8 cellular contexts compared by ENCODE assay signal in the genomic region with DNA sequence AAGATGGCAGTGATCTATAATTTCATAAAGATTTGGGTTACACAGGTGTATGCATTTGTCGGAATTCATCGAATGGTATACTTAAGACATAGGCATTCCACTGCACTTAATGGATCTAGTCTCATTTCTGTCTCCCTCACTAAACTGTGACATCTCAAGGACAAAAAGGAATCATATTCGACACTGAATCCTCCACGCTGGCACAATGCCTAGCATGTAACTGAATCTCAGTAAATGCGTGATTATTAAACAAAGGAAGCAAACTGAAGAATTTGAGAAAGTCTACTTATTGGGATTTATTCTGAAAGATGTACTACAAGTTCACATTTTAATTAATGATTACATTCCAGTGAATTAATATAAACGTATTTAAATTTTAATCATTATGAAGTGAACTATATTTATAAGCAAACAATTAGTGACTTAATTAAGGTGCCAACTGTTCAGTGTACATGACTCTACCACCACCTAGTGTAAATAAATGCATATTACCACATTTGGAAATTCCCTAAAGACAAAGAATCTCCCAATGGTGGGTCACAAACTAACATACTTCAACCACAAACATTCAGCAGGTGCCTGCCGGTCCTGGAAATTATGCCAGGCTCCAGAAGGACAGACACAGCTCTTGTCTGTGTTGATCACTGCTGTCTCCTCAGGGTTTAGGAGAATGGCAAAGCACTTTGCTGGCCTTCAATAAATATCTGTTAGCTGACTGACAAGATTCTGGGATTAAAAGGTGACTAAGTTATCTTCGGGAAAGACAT. TPM values are rescaled to one million over a fixed set of nuclear protein-coding genes. Genes with fewer than 3 reads are reported as not detected.
DNase-seq lines count a peak whose midpoint lies in the region; ATAC-seq, FAIRE-seq and TF ChIP-seq lines count a peak whose summit lies in the region.

No MANE protein-coding gene starts in this region.

- H3K9ac ChIP-seq in K562 (ENCODE audit: insufficient read depth in 1 of 2, low read depth in 2 of 2, low read length in 2 of 2): no peak overlapping the region

- CTCF ChIA-PET in K562 (lab: Yijun Ruan, JAX; ENCODE audit: low intra/inter-chr PET ratio): interaction anchor here (0.6 to 2.1 kb wide), 3 partner anchors 168 to 1294 kb away, joined by 3 to 14 read pairs (median 5); no protein-coding TSS in a partner anchor

- no peak for TF ChIP-seq POLR2A in K562 (conservative IDR thresholded peaks at IDR 0.05)

- H3K9me2 ChIP-seq in GM23338 (ENCODE audit: insufficient read depth): no peaks in the 10 kb centered on the region

- H3K27ac ChIP-seq in C4-2B: no peak overlapping the region
- no peak overlapping the region for H3K27ac ChIP-seq in GM23338 (ENCODE audit: low read depth)
- no peak overlapping the region for H3K27ac ChIP-seq in K562 (ENCODE audit: extremely low read depth, low read depth, low read length)
- H3K27ac ChIP-seq in left lung: no peak overlapping the region

- H3K9me3 ChIP-seq in K562 (replicated peaks; ENCODE audit: control insufficient read depth, insufficient read depth, low read depth, low read length) (peaks cover 6% of the 10 kb centered on the region; the same call in 1 of the 2 replicates), left lung (no peaks in the 10 kb centered on the region)

- no peaks in the 10 kb centered on the region for H3K4me1 ChIP-seq in GM23338 (ENCODE audit: insufficient read depth)
- no peaks in the 10 kb centered on the region for H3K4me1 ChIP-seq in K562 (replicated peaks in 1 of 2; ENCODE audit: control insufficient read depth in 2 of 2, insufficient read depth in 2 of 2, low read length in 2 of 2)
- H3K4me1 ChIP-seq in left lung: no peaks in the 10 kb centered on the region

- H3K9me1 ChIP-seq in K562 (ENCODE audit: control insufficient read depth, insufficient read depth, low read length): no peaks in the 10 kb centered on the region

- H3K79me2 ChIP-seq in GM23338 (replicated peaks; ENCODE audit: insufficient read depth): peaks cover 6% of the 10 kb centered on the region
- no peaks in the 10 kb centered on the region for H3K79me2 ChIP-seq in K562 (ENCODE audit: control insufficient read depth, insufficient read depth, low read length)

- H2AFZ ChIP-seq in GM23338 (no peak overlapping the region), K562 (ENCODE audit: low read depth, low read length) (no peak overlapping the region)

- 0 out of 3 replicates have a peak, but pooled peaks cover 3% of the 10 kb centered on the region for H3K9me3 Mint-ChIP-seq in GM23338

- H3K4me1 Mint-ChIP-seq in GM23338: no peaks in the 10 kb centered on the region; the same call in 2 of the 3 replicates

- H3K27me3 ChIP-seq in GM23338 (ENCODE audit: insufficient read depth) (no peaks in the 10 kb centered on the region), K562 (ENCODE audit: control insufficient read depth in 2 of 2, insufficient read depth in 2 of 2, low read length in 2 of 2) (no peaks in the 10 kb centered on the region), left lung (no peaks in the 10 kb centered on the region)

- H3K4me3 Mint-ChIP-seq in GM23338: no peak overlapping the region

- H3K36me3 ChIP-seq in GM23338 (ENCODE audit: insufficient read depth): no peaks in the 10 kb centered on the region
- no peaks in the 10 kb centered on the region for H3K36me3 ChIP-seq in K562 (ENCODE audit: control insufficient read depth, insufficient read depth, low read length)
- no peaks in the 10 kb centered on the region for H3K36me3 ChIP-seq in left lung

- H4K20me1 ChIP-seq in GM23338 (replicated peaks; ENCODE audit: insufficient read depth): no peaks in the 10 kb centered on the region
- H4K20me1 ChIP-seq in K562 (replicated peaks; ENCODE audit: control insufficient read depth, insufficient read depth, low read length): no peaks in the 10 kb centered on the region

- no TSS peak for BruUV-seq in K562 (replicated peaks; lab: Mats Ljungman, UMichigan)

- H3K4me2 ChIP-seq in GM23338 (no peak overlapping the region), K562 (ENCODE audit: insufficient read depth, low read length) (no peak overlapping the region)

- DNase-seq in GM23338 (ENCODE audit: low spot score) (peak; percentile 56), NCI-H2196 (lab: John Stamatoyannopoulos, UW; ENCODE audit: unreplicated experiment) (peak; percentile 43), K562 (ENCODE audit: extremely low read depth in 1 of 4, low spot score in 3 of 4) (peak; percentile 41 to 57 (median 56)), left lung (no peak)
- no peak for DNase-seq in central memory CD4-positive, alpha-beta T cell

- POLR2A ChIA-PET in K562 (lab: Yijun Ruan, JAX): interaction anchor here (0.6 to 0.9 kb wide), 3 partner anchors 9 to 1298 kb away, joined by 3 read pairs; no protein-coding TSS in a partner anchor

- 38% methylated on average over 8 of the region's 8 CpGs for WGBS in K562 (ENCODE audit: insufficient coverage, low coverage, missing lambda C conversion rate)

- intact Hi-C loops in K562 (cut with micrococcal nuclease) (loop anchor here (1.0 to 5.0 kb wide), 6 partner anchors 170 to 1298 kb away; a partner anchor contains a TSS), left lung (cut with DNase I) (no loop called here)

- H3K36me3 Mint-ChIP-seq in GM23338 (ENCODE audit: low read depth): no peaks in the 10 kb centered on the region

- peak; percentile 23 for FAIRE-seq in K562 (lab: Jason Lieb, UNC)

- no peak overlapping the region for H3K27ac Mint-ChIP-seq in GM23338

- in situ Hi-C loops in K562 (cut with MboI): no loop called here

- ATAC-seq in GM23338: peak; percentile 45; the same call in 2 of the 3 replicates
- ATAC-seq in K562: peak; percentile 85
- peak; percentile 71 for ATAC-seq in left lung
- ATAC-seq in HG02763 (IDR thresholded peaks at IDR 0.05; ENCODE audit: unreplicated experiment): no peak
- no peak for ATAC-seq in HG02759 (IDR thresholded peaks at IDR 0.05; ENCODE audit: unreplicated experiment)

- TF ChIP-seq RAD21 in K562 (CRISPR knock-in tag; conservative IDR thresholded peaks at IDR 0.05 in 1 of 2, IDR thresholded peaks at IDR 0.05 in 1 of 2): peak; percentile 96 to 97

- peaks cover 3% of the 10 kb centered on the region for H3K27me3 Mint-ChIP-seq in GM23338 (ENCODE audit: insufficient read depth, low read depth, poor library complexity)

- H3F3A ChIP-seq in GM23338 (replicated peaks; ENCODE audit: low read depth): no peaks in the 10 kb centered on the region

- TF ChIP-seq CTCF in C4-2B (conservative IDR thresholded peaks at IDR 0.05): peak; percentile 92
- peak; percentile 60 to 68 for TF ChIP-seq CTCF in GM23338 (conservative IDR thresholded peaks at IDR 0.05; ENCODE audit: low read depth in 2 of 2)
- TF ChIP-seq CTCF in K562 (IDR thresholded peaks at IDR 0.05 in 2 of 3, conservative IDR thresholded peaks at IDR 0.05 in 1 of 3; ENCODE audit: insufficient read depth in 2 of 3, low read depth in 1 of 3, low read length in 3 of 3): peak; percentile 63 to 95 (median 69)
- peak; percentile 57 to 60 for TF ChIP-seq CTCF in left lung (IDR thresholded peaks at IDR 0.05)

- no peak for TF ChIP-seq EP300 in K562 (IDR thresholded peaks at IDR 0.05; ENCODE audit: low read length)

- H3K4me3 ChIP-seq in GM23338 (no peak overlapping the region), K562 (no peak overlapping the region), left lung (no peak overlapping the region)

TF ChIP-seq in GM23338, 12 proteins besides CTCF, POLR2A, EP300 and RAD21 (continues in another document):
- no peak for TF ChIP-seq ZNF114 (CRISPR knock-in tag; IDR thresholded peaks at IDR 0.05)
- TF ChIP-seq ZNF331 (CRISPR knock-in tag; IDR thresholded peaks at IDR 0.05; ENCODE audit: low read depth): no peak
- TF ChIP-seq NANOG (IDR thresholded peaks at IDR 0.05; ENCODE audit: borderline replicate concordance): no peak

RNA-seq across cellular contexts. Expression of a gene that starts 56.4 kb away (rescaled TPM):
- 31.7 and 34.4 TPM in 2 replicates for total RNA-seq in GM23338 (2014; rRNA removed; shearing (Covaris generic))
- polyA plus RNA-seq in GM23338 (2016; fragmentation: Nextera tagmentation; extraction: Ambion mirVana) (31.8 and 34.1 TPM in 2 replicates), K562 (2011; rRNA removed) (336 and 486 TPM in 2 replicates), K562 (2014; fragmentation: Illumina TruSeq; extraction: Trizol) (140 and 154 TPM in 2 replicates), K562 (2014; fragmentation: Nextera tagmentation; extraction: Ambion mirVana) (100 to 1,000 TPM; 361 to 440 TPM), K562 (2014; rRNA removed) (183 and 202 TPM in 2 replicates)
- 532 and 587 TPM in 2 replicates for total RNA-seq in K562 (2011; cell fraction: chromatin; rRNA removed; ENCODE audit: low replicate concordance)
- total RNA-seq in K562 (2011; cell fraction: nucleolus; rRNA removed): 218 and 259 TPM in 2 replicates
- 355 and 441 TPM in 2 replicates for total RNA-seq in K562 (2011; cell fraction: nucleoplasm; rRNA removed)
- total RNA-seq in K562 (2014; rRNA removed) (123 and 128 TPM in 2 replicates), K562 (2014; rRNA removed; fragmentation: Illumina TruSeq; extraction: Trizol) (197 and 206 TPM in 2 replicates), K562 (2015; rRNA removed; fragmentation: Illumina TruSeq; extraction: Trizol) (195 and 199 TPM in 2 replicates), K562 (2021) (148 and 149 TPM in 2 replicates), left lung (10 to 100 TPM; 29.9 to 35.1 TPM)
- 159 and 451 TPM in 2 replicates for polyA plus RNA-seq in K562 (2011; cell fraction: cytosol; rRNA removed)
- 113 and 244 TPM in 2 replicates for polyA plus RNA-seq in K562 (2011; cell fraction: nucleus; rRNA removed)
- 304 and 317 TPM in 2 replicates for polyA plus RNA-seq in K562 (2012)
- 267 and 478 TPM in 2 replicates for polyA minus RNA-seq in K562 (2011; rRNA and poly(A)+ RNA removed)
- 63.6 and 112 TPM in 2 replicates for polyA minus RNA-seq in K562 (2011; cell fraction: cytosol; rRNA and poly(A)+ RNA removed)
- 215 and 411 TPM in 2 replicates for polyA minus RNA-seq in K562 (2011; cell fraction: nucleus; rRNA and poly(A)+ RNA removed)

Comparison
In these comparisons a context has a peak if more than half of its experiments do, and no peak if none do; other contexts are left out.
1. ATAC-seq: peak in GM23338 (single experiment), K562 (single experiment) and left lung (single experiment); none in HG02763 (single experiment) and HG02759 (single experiment).
2. DNase-seq: peak in GM23338 (single experiment), NCI-H2196 (single experiment) and K562 (4 of 4); none in left lung (0 of 2) and central memory CD4-positive, alpha-beta T cell (single experiment).
3. Peak in every context shown above with its lines, with median percentiles within 50 percentile points of each other: CTCF ChIP-seq.